Comparison of ENCODE assay signal across 1 cellular context in genomic region chr12:115261691-115262398, GRCh38.
TF ChIP-seq lines count a peak whose summit lies in the region.

No MANE protein-coding gene starts in this region.

TF ChIP-seq in liver, 16 proteins besides CTCF, POLR2A, EP300 and RAD21 (continued from another document):
- TF ChIP-seq FOXA1 (IDR thresholded peaks at IDR 0.05) (no peak), ATF3 (IDR thresholded peaks at IDR 0.05) (no peak), REST (IDR thresholded peaks at IDR 0.05) (no peak), MAX (IDR thresholded peaks at IDR 0.05) (no peak), SP1 (IDR thresholded peaks at IDR 0.05) (peak; percentile 41), JUND (IDR thresholded peaks at IDR 0.05) (no peak), TAF1 (conservative IDR thresholded peaks at IDR 0.05) (no peak)
